ENCODE assay signal across 18 cellular contexts in the genomic region with DNA sequence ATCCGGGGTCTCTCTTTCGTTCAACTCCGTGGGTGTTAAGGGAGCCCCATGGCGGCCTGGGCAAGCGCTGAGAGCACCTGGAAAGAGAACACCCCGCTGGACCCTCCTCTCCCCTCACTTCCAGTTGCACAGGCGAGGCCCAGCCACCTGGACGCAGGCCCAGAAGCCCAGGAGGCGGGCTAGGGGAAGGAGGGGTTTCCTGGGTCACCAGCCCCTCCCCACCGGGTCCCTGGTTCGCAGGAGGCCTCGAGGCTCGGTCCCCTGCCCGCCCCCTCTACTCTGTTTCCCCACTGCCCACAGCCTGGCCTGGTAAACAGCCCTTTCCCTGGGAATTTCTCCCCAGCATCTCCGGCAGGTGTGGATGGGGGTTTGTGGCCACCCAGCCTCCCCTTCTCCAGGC. TPM values are rescaled to one million over a fixed set of nuclear protein-coding genes. Genes with fewer than 3 reads are reported as not detected.
"Had no signal": no experiment of that assay in that cellular context is flagged by ENCODE, and none has a peak within 500 bp of the region (broad histone marks: within the 10 kb centered on the region; RNA-seq: fewer than 3 reads in every experiment).

No MANE protein-coding gene starts in this region.

- H3K27ac ChIP-seq: prostate gland, suprapubic skin, uterus had no signal

- H3K27me3 ChIP-seq: esophagus muscularis mucosa, left lung, suprapubic skin, transverse colon, uterus had no signal

- DNase-seq: activated CD4-positive, alpha-beta T cell treated with anti-CD3 and anti-CD28 coated beads, Interleukin-2, amount 50 U/mL, for 1 hour; activated CD8-positive, alpha-beta memory T cell treated with anti-CD3 and anti-CD28 coated beads, Interleukin-2, amount 50 U/mL, for 4 hours; activated effector memory CD4-positive, alpha-beta T cell treated with anti-CD3 and anti-CD28 coated beads, Interleukin-2, amount 50 U/mL, for 16 hours; activated T-cell treated with anti-CD3 and anti-CD28 coated beads, Interleukin-2, amount 50 U/mL, for 4 hours; amniotic stem cell; effector memory CD4-positive, alpha-beta T cell; heart right ventricle; left lung; midbrain; stimulated activated naive CD8-positive, alpha-beta T cell treated with anti-CD3 and anti-CD28 coated beads, Interleukin-15, amount 100 ng/mL, for 72 hours; transverse colon; uterus had no signal

- H3K9me3 ChIP-seq: esophagus muscularis mucosa, heart right ventricle, left lung, prostate gland, suprapubic skin, transverse colon, uterus had no signal

- H3K36me3 ChIP-seq: esophagus muscularis mucosa, heart right ventricle, left lung, prostate gland, suprapubic skin, transverse colon, uterus had no signal

- ATAC-seq: activated CD4-positive, CD25-positive, alpha-beta regulatory T cell treated with anti-CD3 and anti-CD28 coated beads, Interleukin-2, amount 50 U/mL, for 24 hours; activated T-cell treated with anti-CD3 and anti-CD28 coated beads, Interleukin-2, amount 50 U/mL, for 4 hours; heart right ventricle; right cardiac atrium; stimulated activated naive CD8-positive, alpha-beta T cell treated with anti-CD3 and anti-CD28 coated beads, Interleukin-15, amount 100 ng/mL, for 72 hours had no signal

- FAIRE-seq: endothelial cell of umbilical vein had no signal

- H3K4me3 ChIP-seq: esophagus muscularis mucosa, left lung, prostate gland, suprapubic skin, transverse colon, uterus had no signal

RNA-seq across cellular contexts. Expression of a gene that starts 8.5 kb away (rescaled TPM):
- polyA plus RNA-seq: endothelial cell of umbilical vein had no signal
